In genomic region chr16:73071131-73071940, GRCh38 we compare ENCODE assay signal across 8 cellular contexts. TPM values are rescaled to one million over a fixed set of nuclear protein-coding genes. Genes with fewer than 3 reads are reported as not detected.
DNase-seq lines count a peak whose midpoint lies in the region; ATAC-seq lines count a peak whose summit lies in the region.

No MANE protein-coding gene starts in this region.

- H3K4me3 ChIP-seq in effector memory CD4-positive, alpha-beta T cell (ENCODE audit: insufficient read depth, low read depth, low read length, poor library complexity, severe bottlenecking): no peak overlapping the region

- peaks cover 10% of the 10 kb centered on the region for H3K4me1 Mint-ChIP-seq in activated naive CD8-positive, alpha-beta T cell (ENCODE audit: low read depth)
- H3K4me1 Mint-ChIP-seq in immature natural killer cell: peaks cover 13 to 15% of the 10 kb centered on the region in 2 donors

- H3K4me1 ChIP-seq in effector memory CD4-positive, alpha-beta T cell (ENCODE audit: control insufficient read depth, insufficient read depth, low read length, poor library complexity, severe bottlenecking): no peaks in the 10 kb centered on the region

- H3K27ac Mint-ChIP-seq in activated naive CD8-positive, alpha-beta T cell: no peak overlapping the region
- peak overlapping the region in 1 of 6 donors; percentile 46 for H3K27ac Mint-ChIP-seq in immature natural killer cell

- DNase-seq in DMS79 treated with DMSO at 0.1 percent for 48 hours (lab: John Stamatoyannopoulos, UW): peak; percentile 52
- no peak for DNase-seq in DMS79 (lab: John Stamatoyannopoulos, UW)
- no peak for DNase-seq in immature natural killer cell
- DNase-seq in superior temporal gyrus (ENCODE audit: extremely low spot score): peak; percentile 11
- DNase-seq in effector memory CD4-positive, alpha-beta T cell: no peak
- no peak for DNase-seq in NCI-H1436 (lab: John Stamatoyannopoulos, UW)

- no peak overlapping the region for H3K27ac ChIP-seq in effector memory CD4-positive, alpha-beta T cell (ENCODE audit: insufficient read depth, low read length, poor library complexity, severe bottlenecking)

- no peaks in the 10 kb centered on the region for H3K9me3 ChIP-seq in effector memory CD4-positive, alpha-beta T cell (ENCODE audit: control insufficient read depth, low read length)

- no peaks in the 10 kb centered on the region for H3K9me3 Mint-ChIP-seq in activated naive CD8-positive, alpha-beta T cell (ENCODE audit: low read depth)
- H3K9me3 Mint-ChIP-seq in immature natural killer cell: peaks cover 0 to 2% (median 0%) of the 10 kb centered on the region in 6 donors

- H3K36me3 Mint-ChIP-seq in activated naive CD8-positive, alpha-beta T cell: no peaks in the 10 kb centered on the region
- no peaks in the 10 kb centered on the region for H3K36me3 Mint-ChIP-seq in immature natural killer cell

- ATAC-seq in HG03025 (IDR thresholded peaks at IDR 0.05; ENCODE audit: low FRiP score, unreplicated experiment): no peak

- H3K27me3 ChIP-seq in effector memory CD4-positive, alpha-beta T cell (replicated peaks; ENCODE audit: control insufficient read depth, insufficient read depth, low read length, poor library complexity, severe bottlenecking): no peaks in the 10 kb centered on the region

- peaks cover 15% of the 10 kb centered on the region for H3K27me3 Mint-ChIP-seq in activated naive CD8-positive, alpha-beta T cell
- peaks cover 12 to 15% (median 14%) of the 10 kb centered on the region in 3 donors for H3K27me3 Mint-ChIP-seq in immature natural killer cell (ENCODE audit: low read depth in 3 of 3)

- peak overlapping the region; percentile 49 for H3K4me3 Mint-ChIP-seq in activated naive CD8-positive, alpha-beta T cell
- H3K4me3 Mint-ChIP-seq in immature natural killer cell: peak overlapping the region; percentile 54 to 85 (median 72)

- H3K36me3 ChIP-seq in effector memory CD4-positive, alpha-beta T cell (ENCODE audit: control insufficient read depth, insufficient read depth, low read length): no peaks in the 10 kb centered on the region

RNA-seq across cellular contexts. Expression of gene ZFHX3, which starts 23.4 kb away (rescaled TPM):
- 1 to 10 TPM in 2 of 3 donors, under 1 TPM in 1; 0.05 to 1.4 (median 1.0) TPM for polyA plus RNA-seq in immature natural killer cell

Comparison
In these comparisons a context has a peak if more than half of its experiments do, and no peak if none do; other contexts are left out.
1. DNase-seq: peak in DMS79 treated with DMSO at 0.1 percent for 48 hours (single experiment) and superior temporal gyrus (single experiment); none in DMS79 (single experiment), immature natural killer cell (0 of 3), effector memory CD4-positive, alpha-beta T cell (0 of 3) and NCI-H1436 (single experiment).